In genomic region chr12:45298721-45299120, GRCh38 we compare ENCODE assay signal across 15 cellular contexts.
DNase-seq lines count a peak whose midpoint lies in the region; ATAC-seq, FAIRE-seq and TF ChIP-seq lines count a peak whose summit lies in the region.
"Had no signal": no experiment of that assay in that cellular context is flagged by ENCODE, and none has a peak within 500 bp of the region (broad histone marks: within the 10 kb centered on the region; RNA-seq: fewer than 3 reads in every experiment).

No MANE protein-coding gene starts in this region.

- H3K4me3 ChIP-seq in Caco-2 (ENCODE audit: low read depth, low read length) (no peak overlapping the region), SJSA1 (no peak overlapping the region), esophagus muscularis mucosa (no peak overlapping the region), pancreas (no peak overlapping the region)
- H3K4me3 ChIP-seq in CD4-positive, alpha-beta memory T cell (ENCODE audit: low read length in 2 of 2) = no peak overlapping the region
- H3K4me3 ChIP-seq: cardiac muscle cell had no signal

- no peaks in the 10 kb centered on the region for H3K27me3 Mint-ChIP-seq in Caco-2 (ENCODE audit: insufficient read depth, unreplicated experiment)
- no peaks in the 10 kb centered on the region for H3K27me3 Mint-ChIP-seq in CD4-positive, alpha-beta memory T cell
- H3K27me3 Mint-ChIP-seq: activated naive CD4-positive, alpha-beta T cell treated with anti-CD3 and anti-CD28 coated beads, Interleukin-2, amount 50 U/mL, for 24 hours had no signal

- TF ChIP-seq CTCF in Caco-2 (IDR thresholded peaks at IDR 0.05; ENCODE audit: insufficient read depth in 1 of 2, low read depth in 1 of 2, low read length in 1 of 2, severe bottlenecking in 1 of 2, unreplicated experiment in 1 of 2) (no peak), esophagus muscularis mucosa (IDR thresholded peaks at IDR 0.05) (no peak), pancreas (IDR thresholded peaks at IDR 0.05) (no peak)

- no peaks in the 10 kb centered on the region for H3K9me3 ChIP-seq in Caco-2
- no peaks in the 10 kb centered on the region for H3K9me3 ChIP-seq in SJSA1 (replicated peaks)
- H3K9me3 ChIP-seq in esophagus muscularis mucosa = no peaks in the 10 kb centered on the region
- H3K9me3 ChIP-seq in pancreas = no peaks in the 10 kb centered on the region
- no peaks in the 10 kb centered on the region for H3K9me3 ChIP-seq in CD4-positive, alpha-beta memory T cell (ENCODE audit: control insufficient read depth in 1 of 2, low read length in 2 of 2)

- no peak for FAIRE-seq in pancreas (lab: Jason Lieb, UNC)
- FAIRE-seq: urothelium cell line had no signal

- CTCF ChIA-PET in Caco-2 (lab: Charles Lee) = interaction anchor here (1.0 to 1.2 kb wide), 3 partner anchors 14 to 89 kb away, joined by 3 to 6 read pairs (median 4); no protein-coding TSS in a partner anchor
- CTCF ChIA-PET in CD4-positive, alpha-beta memory T cell (lab: Charles Lee; ENCODE audit: partially characterized antibody) = no interaction called here

- DNase-seq in Caco-2 (peak in 1 of 2 experiments; percentile 45), SJSA1 (ENCODE audit: low read depth in 1 of 2, low spot score in 2 of 2) (no peak), esophagus muscularis mucosa (ENCODE audit: extremely low spot score) (no peak), pancreas (no peak), NCI-H2029 (lab: John Stamatoyannopoulos, UW) (no peak)
- no peak for DNase-seq in CD4-positive, alpha-beta memory T cell
- DNase-seq: effector CD8-positive, alpha-beta T cell; GDM1; H9; T-helper 2 cell had no signal

- no peaks in the 10 kb centered on the region for H3K36me3 ChIP-seq in Caco-2 (ENCODE audit: control insufficient read depth, insufficient read depth, low read length)
- no peaks in the 10 kb centered on the region for H3K36me3 ChIP-seq in SJSA1
- H3K36me3 ChIP-seq in esophagus muscularis mucosa = no peaks in the 10 kb centered on the region
- no peaks in the 10 kb centered on the region for H3K36me3 ChIP-seq in pancreas
- no peaks in the 10 kb centered on the region for H3K36me3 ChIP-seq in CD4-positive, alpha-beta memory T cell (ENCODE audit: insufficient read depth, low read length)
- H3K36me3 ChIP-seq: cardiac muscle cell had no signal

- H3K9me3 Mint-ChIP-seq in Caco-2 (ENCODE audit: unreplicated experiment) = no peaks in the 10 kb centered on the region
- H3K9me3 Mint-ChIP-seq in CD4-positive, alpha-beta memory T cell = no peaks in the 10 kb centered on the region
- H3K9me3 Mint-ChIP-seq: activated naive CD4-positive, alpha-beta T cell treated with anti-CD3 and anti-CD28 coated beads, Interleukin-2, amount 50 U/mL, for 24 hours; H9 had no signal

- H3K4me3 Mint-ChIP-seq in Caco-2 (ENCODE audit: unreplicated experiment) = no peak overlapping the region
- H3K4me3 Mint-ChIP-seq in CD4-positive, alpha-beta memory T cell = no peak overlapping the region
- H3K4me3 Mint-ChIP-seq: activated naive CD4-positive, alpha-beta T cell treated with anti-CD3 and anti-CD28 coated beads, Interleukin-2, amount 50 U/mL, for 24 hours; H9 had no signal

- TF ChIP-seq EP300 in esophagus muscularis mucosa (IDR thresholded peaks at IDR 0.05) = no peak

- H3K36me3 Mint-ChIP-seq in Caco-2 (ENCODE audit: insufficient read depth, unreplicated experiment) = peaks cover 27% of the 10 kb centered on the region
- peaks cover 5 to 14% of the 10 kb centered on the region in 2 donors for H3K36me3 Mint-ChIP-seq in CD4-positive, alpha-beta memory T cell

- no peak for TF ChIP-seq POLR2A in esophagus muscularis mucosa (IDR thresholded peaks at IDR 0.05; ENCODE audit: low read depth)

- ATAC-seq in pancreas = peak in 3 of 4 donors; percentile 21 to 48 (median 40)
- no peak for ATAC-seq in GM19463 (IDR thresholded peaks at IDR 0.05; ENCODE audit: unreplicated experiment)
- ATAC-seq in HG03175 (IDR thresholded peaks at IDR 0.05; ENCODE audit: unreplicated experiment) = no peak

- H3K4me1 ChIP-seq in Caco-2 (peaks cover 71% of the 10 kb centered on the region), SJSA1 (replicated peaks) (peaks cover 20% of the 10 kb centered on the region), esophagus muscularis mucosa (peaks cover 36 to 87% (median 76%) of the 10 kb centered on the region in 4 donors), pancreas (peaks cover 0 to 19% (median 12%) of the 10 kb centered on the region in 3 donors)
- H3K4me1 ChIP-seq in CD4-positive, alpha-beta memory T cell (ENCODE audit: insufficient read depth, low read length) = no peaks in the 10 kb centered on the region

- peaks cover 30% of the 10 kb centered on the region for H3K4me1 Mint-ChIP-seq in Caco-2 (ENCODE audit: low read depth, unreplicated experiment)
- peaks cover 0 to 13% (median 8%) of the 10 kb centered on the region in 4 donors for H3K4me1 Mint-ChIP-seq in CD4-positive, alpha-beta memory T cell
- H3K4me1 Mint-ChIP-seq: H9 had no signal

- BruUV-seq in Caco-2 (replicated peaks; lab: Mats Ljungman, UMichigan) = no TSS peak

- POLR2A ChIA-PET in Caco-2 (lab: Charles Lee) = interaction anchor here (0.6 to 0.9 kb wide), 4 partner anchors 14 to 82 kb away, joined by 3 read pairs; no protein-coding TSS in a partner anchor
- POLR2A ChIA-PET in CD4-positive, alpha-beta memory T cell (lab: Charles Lee; ENCODE audit: partially characterized antibody) = no interaction called here

- H3K27ac Mint-ChIP-seq in Caco-2 (ENCODE audit: unreplicated experiment) = peak overlapping the region; percentile 72
- no peak overlapping the region for H3K27ac Mint-ChIP-seq in CD4-positive, alpha-beta memory T cell
- H3K27ac Mint-ChIP-seq: activated naive CD4-positive, alpha-beta T cell treated with anti-CD3 and anti-CD28 coated beads, Interleukin-2, amount 50 U/mL, for 24 hours had no signal

- intact Hi-C loops in Caco-2 (cut with micrococcal nuclease; ENCODE audit: unreplicated experiment) (loop anchor here (1.0 to 10.0 kb wide), 7 partner anchors 14 to 286 kb away; no protein-coding TSS in a partner anchor), esophagus muscularis mucosa (cut with DNase I) (no loop called here), pancreas (cut with DNase I) (no loop called here)
- intact Hi-C loops in CD4-positive, alpha-beta memory T cell (cut with micrococcal nuclease) = no loop called here

- peak overlapping the region; percentile 77 for H3K27ac ChIP-seq in SJSA1
- peak overlapping the region; percentile 67 to 85 (median 84) for H3K27ac ChIP-seq in esophagus muscularis mucosa (replicated peaks in 1 of 4)
- peak overlapping the region in 2 of 4 donors; percentile 6 to 39 for H3K27ac ChIP-seq in pancreas
- no peak overlapping the region for H3K27ac ChIP-seq in CD4-positive, alpha-beta memory T cell (ENCODE audit: low read depth, low read length)
- H3K27ac ChIP-seq: cardiac muscle cell had no signal

- no peaks in the 10 kb centered on the region for H3K27me3 ChIP-seq in Caco-2 (replicated peaks; ENCODE audit: control insufficient read depth, insufficient read depth, low read length)
- H3K27me3 ChIP-seq in SJSA1 (replicated peaks) = no peaks in the 10 kb centered on the region
- no peaks in the 10 kb centered on the region for H3K27me3 ChIP-seq in esophagus muscularis mucosa
- no peaks in the 10 kb centered on the region for H3K27me3 ChIP-seq in pancreas
- H3K27me3 ChIP-seq in CD4-positive, alpha-beta memory T cell (ENCODE audit: insufficient read depth, low read length) = no peaks in the 10 kb centered on the region
- H3K27me3 ChIP-seq: cardiac muscle cell had no signal

- WGBS in esophagus muscularis mucosa = 25% methylated on average over 3 of the region's 3 CpGs
- WGBS in pancreas, 2 donors = 20 to 24% methylated on average over 3 of the region's 3 CpGs

Comparison
In these comparisons a context has a peak if more than half of its experiments do, and no peak if none do; other contexts are left out.
1. ATAC-seq: peak in pancreas (3 of 4); none in GM19463 (single experiment) and HG03175 (single experiment).